In genomic region chr1:15833069-15833679, GRCh38 we compare ENCODE assay signal across 8 cellular contexts. TPM values are rescaled to one million over a fixed set of nuclear protein-coding genes. Genes with fewer than 3 reads are reported as not detected.
DNase-seq lines count a peak whose midpoint lies in the region; ATAC-seq and TF ChIP-seq lines count a peak whose summit lies in the region.

No MANE protein-coding gene starts in this region.

- H3K4me1 Mint-ChIP-seq in activated T-helper 1 cell treated with anti-CD3 and anti-CD28 coated beads, Interleukin-12 subunit alpha, Interleukin-12 subunit beta, Interleukin-2, Interleukin-4 antibody, amounts not matched to agents 30 ng/mL and 10 ng/mL and 1 ng/mL, durations not matched to agents 14 hours and 24 hours and 36 hours (ENCODE audit: low read depth), result peaks cover 34% of the 10 kb centered on the region
- peaks cover 4% of the 10 kb centered on the region for H3K4me1 Mint-ChIP-seq in glutamatergic neuron (ENCODE audit: low read depth, unreplicated experiment)

- no peaks in the 10 kb centered on the region for H4K20me1 ChIP-seq in OCI-LY7 (ENCODE audit: insufficient read depth, low read length)

- H3K27me3 Mint-ChIP-seq in activated T-helper 1 cell treated with anti-CD3 and anti-CD28 coated beads, Interleukin-12 subunit alpha, Interleukin-12 subunit beta, Interleukin-2, Interleukin-4 antibody, amounts not matched to agents 30 ng/mL and 10 ng/mL and 1 ng/mL, durations not matched to agents 14 hours and 24 hours and 36 hours (ENCODE audit: insufficient read depth), result peaks cover 3% of the 10 kb centered on the region
- peaks cover 11% of the 10 kb centered on the region for H3K27me3 Mint-ChIP-seq in glutamatergic neuron (ENCODE audit: unreplicated experiment)

- DNase-seq in NCI-H187 (lab: John Stamatoyannopoulos, UW), result peak; percentile 29 to 32
- no peak for DNase-seq in NCI-H187 treated with DMSO at 0.1 percent for 48 hours (lab: John Stamatoyannopoulos, UW)
- no peak for DNase-seq in OCI-LY7 (ENCODE audit: low spot score)
- DNase-seq in activated T-helper 1 cell treated with anti-CD3 and anti-CD28 coated beads, Interleukin-12 subunit alpha, Interleukin-12 subunit beta, Interleukin-2, Interleukin-4 antibody, amounts not matched to agents 30 ng/mL and 10 ng/mL and 1 ng/mL, durations not matched to agents 14 hours and 24 hours and 36 hours (ENCODE audit: low spot score), result peak; percentile 37
- DNase-seq in glutamatergic neuron, result no peak
- peak; percentile 32 for DNase-seq in retina
- DNase-seq in cortex of kidney (lab: John Stamatoyannopoulos, UW), result no peak

- H3K27ac ChIP-seq in OCI-LY7 (ENCODE audit: low read depth, low read length, poor library complexity, severe bottlenecking), result peak overlapping the region; percentile 97

- no peaks in the 10 kb centered on the region for H3K9me3 ChIP-seq in OCI-LY7 (ENCODE audit: low read length)

- H3K9me3 Mint-ChIP-seq in activated T-helper 1 cell treated with anti-CD3 and anti-CD28 coated beads, Interleukin-12 subunit alpha, Interleukin-12 subunit beta, Interleukin-2, Interleukin-4 antibody, amounts not matched to agents 30 ng/mL and 10 ng/mL and 1 ng/mL, durations not matched to agents 14 hours and 24 hours and 36 hours, result no peaks in the 10 kb centered on the region
- peaks cover 11% of the 10 kb centered on the region for H3K9me3 Mint-ChIP-seq in glutamatergic neuron (ENCODE audit: unreplicated experiment)

- no TSS peak for BruUV-seq in OCI-LY7 (replicated peaks; lab: Mats Ljungman, UMichigan)

- no peaks in the 10 kb centered on the region for H3K9me2 ChIP-seq in OCI-LY7 (ENCODE audit: insufficient read depth, low read length)

- peak overlapping the region; percentile 91 for H3K4me2 ChIP-seq in OCI-LY7 (ENCODE audit: low read length)

- H3K36me3 Mint-ChIP-seq in activated T-helper 1 cell treated with anti-CD3 and anti-CD28 coated beads, Interleukin-12 subunit alpha, Interleukin-12 subunit beta, Interleukin-2, Interleukin-4 antibody, amounts not matched to agents 30 ng/mL and 10 ng/mL and 1 ng/mL, durations not matched to agents 14 hours and 24 hours and 36 hours (ENCODE audit: low read depth), result peaks cover 6% of the 10 kb centered on the region
- no peaks in the 10 kb centered on the region for H3K36me3 Mint-ChIP-seq in glutamatergic neuron (ENCODE audit: unreplicated experiment)

- H2AFZ ChIP-seq in OCI-LY7 (ENCODE audit: low read length), result no peak overlapping the region

- peak overlapping the region; percentile 99 for H3K27ac Mint-ChIP-seq in activated T-helper 1 cell treated with anti-CD3 and anti-CD28 coated beads, Interleukin-12 subunit alpha, Interleukin-12 subunit beta, Interleukin-2, Interleukin-4 antibody, amounts not matched to agents 30 ng/mL and 10 ng/mL and 1 ng/mL, durations not matched to agents 14 hours and 24 hours and 36 hours
- H3K27ac Mint-ChIP-seq in glutamatergic neuron (ENCODE audit: unreplicated experiment), result peak overlapping the region; percentile 28

- peaks cover 33% of the 10 kb centered on the region for H3K79me2 ChIP-seq in OCI-LY7 (ENCODE audit: insufficient read depth, low read depth, low read length)

- POLR2A ChIA-PET in OCI-LY7 (lab: Charles Lee), result interaction anchor here (0.6 to 3.7 kb wide), 12 partner anchors 10 to 414 kb away, joined by 3 to 68 read pairs (median 4); partner anchors contain the start of genes SPEN and UQCRHL

- CTCF ChIA-PET in OCI-LY7 (lab: Charles Lee; ENCODE audit: unreplicated experiment), result interaction anchor here (0.5 to 0.9 kb wide), 2 partner anchors 9 to 32 kb away, joined by 3 to 4 read pairs; no protein-coding TSS in a partner anchor

- intact Hi-C loops in OCI-LY7 (cut with micrococcal nuclease; ENCODE audit: unreplicated experiment), result no loop called here
- intact Hi-C loops in activated T-helper 1 cell treated with anti-CD3 and anti-CD28 coated beads, Interleukin-12 subunit alpha, Interleukin-12 subunit beta, Interleukin-2, Interleukin-4 antibody, amounts not matched to agents 30 ng/mL and 10 ng/mL and 1 ng/mL, durations not matched to agents 14 hours and 24 hours and 36 hours (cut with micrococcal nuclease), result loop anchor here (1.0 to 10.0 kb wide), 3 partner anchors 373 to 1072 kb away; partner anchors contain the start of gene FBXO42

- H3K4me3 ChIP-seq in OCI-LY7 (ENCODE audit: low read depth, low read length, poor library complexity, severe bottlenecking), result peak overlapping the region; percentile 75

- peak overlapping the region; percentile 95 for H3K4me3 Mint-ChIP-seq in activated T-helper 1 cell treated with anti-CD3 and anti-CD28 coated beads, Interleukin-12 subunit alpha, Interleukin-12 subunit beta, Interleukin-2, Interleukin-4 antibody, amounts not matched to agents 30 ng/mL and 10 ng/mL and 1 ng/mL, durations not matched to agents 14 hours and 24 hours and 36 hours
- peak overlapping the region; percentile 97 for H3K4me3 Mint-ChIP-seq in glutamatergic neuron (ENCODE audit: unreplicated experiment)

- no peak for TF ChIP-seq CTCF in OCI-LY7 (conservative IDR thresholded peaks at IDR 0.05; ENCODE audit: low read length)
- TF ChIP-seq CTCF in glutamatergic neuron (IDR thresholded peaks at IDR 0.05; ENCODE audit: partially characterized antibody, unreplicated experiment), result no peak

- no peak for ATAC-seq in GM21723 (IDR thresholded peaks at IDR 0.05; ENCODE audit: unreplicated experiment)

- peaks cover 66% of the 10 kb centered on the region for H3K4me1 ChIP-seq in OCI-LY7 (ENCODE audit: insufficient read depth, low read length, poor library complexity, severe bottlenecking)

- peaks cover 6% of the 10 kb centered on the region; the same call in 1 of the 2 replicates for H3K36me3 ChIP-seq in OCI-LY7 (ENCODE audit: insufficient read depth, low read length)

RNA-seq across cellular contexts. Expression of gene SPEN, which starts 14.3 kb away (rescaled TPM):
- 40.7 and 41.4 TPM in 2 replicates for total RNA-seq in OCI-LY7 (2014; rRNA removed; shearing (Covaris generic))
- total RNA-seq in OCI-LY7 (2022) (87.1 and 90.3 TPM in 2 replicates), glutamatergic neuron (ENCODE audit: unreplicated experiment) (52.4 TPM)
- total RNA-seq in activated T-helper 1 cell treated with anti-CD3 and anti-CD28 coated beads, Interleukin-12 subunit alpha, Interleukin-12 subunit beta, Interleukin-2, Interleukin-4 antibody, amounts not matched to agents 30 ng/mL and 10 ng/mL and 1 ng/mL, durations not matched to agents 14 hours and 24 hours and 36 hours, result 81.9 and 87.6 TPM in 2 replicates

RNA-seq across cellular contexts. Expression of gene UQCRHL, which starts 25.7 kb away (rescaled TPM):
- 12.4 and 15.0 TPM in 2 replicates for total RNA-seq in OCI-LY7 (2014; rRNA removed; shearing (Covaris generic))
- total RNA-seq in OCI-LY7 (2022), result 2.4 and 3.4 TPM in 2 replicates
- total RNA-seq in activated T-helper 1 cell treated with anti-CD3 and anti-CD28 coated beads, Interleukin-12 subunit alpha, Interleukin-12 subunit beta, Interleukin-2, Interleukin-4 antibody, amounts not matched to agents 30 ng/mL and 10 ng/mL and 1 ng/mL, durations not matched to agents 14 hours and 24 hours and 36 hours, result 1.3 and 1.5 TPM in 2 replicates
- 2.0 TPM for total RNA-seq in glutamatergic neuron (ENCODE audit: unreplicated experiment)

Comparison
In these comparisons a context has a peak if more than half of its experiments do, and no peak if none do; other contexts are left out.
1. DNase-seq: peak in NCI-H187 (2 of 2), activated T-helper 1 cell treated with anti-CD3 and anti-CD28 coated beads, Interleukin-12 subunit alpha, Interleukin-12 subunit beta, Interleukin-2, Interleukin-4 antibody, amounts not matched to agents 30 ng/mL and 10 ng/mL and 1 ng/mL, durations not matched to agents 14 hours and 24 hours and 36 hours (single experiment) and retina (single experiment); none in NCI-H187 treated with DMSO at 0.1 percent for 48 hours (single experiment), OCI-LY7 (single experiment), glutamatergic neuron (single experiment) and cortex of kidney (single experiment).